Comparison of ENCODE assay signal across 8 cellular contexts in genomic region chr22:30425616-30426394, GRCh38. TPM values are rescaled to one million over a fixed set of nuclear protein-coding genes. Genes with fewer than 3 reads are reported as not detected.
DNase-seq lines count a peak whose midpoint lies in the region; ATAC-seq and TF ChIP-seq lines count a peak whose summit lies in the region.

TSS of gene MTFP1 (plus strand) at chr22:30425768. CDS start at chr22:30425880, 112 bp downstream.

- H3K4me3 Mint-ChIP-seq in CD14-positive monocyte (peak within 1 kb of the TSS; percentile 92 to 96), HFFc6 (peak within 1 kb of the TSS; percentile 96)
- H3K4me3 Mint-ChIP-seq in natural killer cell treated with Interleukin-12 subunit alpha and Interleukin-12 subunit beta and Interleukin-15 and Interleukin-18, amount 100 ng/mL, for 72 hours: peak within 1 kb of the TSS; percentile 98

- H4K20me1 ChIP-seq in PC-9 (ENCODE audit: insufficient read depth): no peaks in the 10 kb centered on the region

- H3K9me3 Mint-ChIP-seq in CD14-positive monocyte (peaks cover 0 to 3% (median 0%) of the 10 kb centered on the region in 7 donors), HFFc6 (no peaks in the 10 kb centered on the region)
- H3K9me3 Mint-ChIP-seq in natural killer cell treated with Interleukin-12 subunit alpha and Interleukin-12 subunit beta and Interleukin-15 and Interleukin-18, amount 100 ng/mL, for 72 hours: no peaks in the 10 kb centered on the region

- ATAC-seq in natural killer cell treated with Interleukin-12 subunit alpha and Interleukin-12 subunit beta and Interleukin-15 and Interleukin-18, amount 100 ng/mL, for 72 hours: peak; percentile 11 to 28

- peak within 1 kb of the TSS; percentile 76 to 97 (median 85) for H3K27ac Mint-ChIP-seq in CD14-positive monocyte
- H3K27ac Mint-ChIP-seq in HFFc6: peak within 1 kb of the TSS; percentile 94
- peak within 1 kb of the TSS; percentile 95 to 98 for H3K27ac Mint-ChIP-seq in natural killer cell treated with Interleukin-12 subunit alpha and Interleukin-12 subunit beta and Interleukin-15 and Interleukin-18, amount 100 ng/mL, for 72 hours

- H3K36me3 Mint-ChIP-seq in CD14-positive monocyte: peaks cover 3 to 14% of the 10 kb centered on the region in 2 donors
- peaks cover 10% of the 10 kb centered on the region; the same call in 1 of the 2 replicates for H3K36me3 Mint-ChIP-seq in HFFc6 (ENCODE audit: low read depth)
- H3K36me3 Mint-ChIP-seq in natural killer cell treated with Interleukin-12 subunit alpha and Interleukin-12 subunit beta and Interleukin-15 and Interleukin-18, amount 100 ng/mL, for 72 hours: no peaks in the 10 kb centered on the region

- peaks cover 40% of the 10 kb centered on the region for H3K4me1 Mint-ChIP-seq in CD14-positive monocyte
- peaks cover 49% of the 10 kb centered on the region for H3K4me1 Mint-ChIP-seq in HFFc6 (ENCODE audit: low read depth)
- H3K4me1 Mint-ChIP-seq in natural killer cell treated with Interleukin-12 subunit alpha and Interleukin-12 subunit beta and Interleukin-15 and Interleukin-18, amount 100 ng/mL, for 72 hours (ENCODE audit: low read depth in 2 of 2): peaks cover 46 to 48% of the 10 kb centered on the region in 2 donors

- POLR2A ChIA-PET in PC-9 (lab: Charles Lee; ENCODE audit: unreplicated experiment): interaction anchor here (0.7 to 0.9 kb wide), 3 partner anchors 28 to 181 kb away, joined by 4 to 6 read pairs (median 6); partner anchors contain the start of gene TCN2

- peaks cover 55% of the 10 kb centered on the region for H3F3A ChIP-seq in PC-9 (ENCODE audit: insufficient read depth, low read depth)

- H3K9me2 ChIP-seq in PC-9 (ENCODE audit: insufficient read depth): no peaks in the 10 kb centered on the region

- H3K4me2 ChIP-seq in PC-9: peak within 1 kb of the TSS; percentile 88

- peaks cover 0 to 2% (median 2%) of the 10 kb centered on the region in 3 donors for H3K27me3 Mint-ChIP-seq in CD14-positive monocyte (ENCODE audit: low read depth in 3 of 3)
- H3K27me3 Mint-ChIP-seq in HFFc6 (ENCODE audit: insufficient read depth): peaks cover 3% of the 10 kb centered on the region
- H3K27me3 Mint-ChIP-seq in natural killer cell treated with Interleukin-12 subunit alpha and Interleukin-12 subunit beta and Interleukin-15 and Interleukin-18, amount 100 ng/mL, for 72 hours: no peaks in the 10 kb centered on the region

- no peak for DNase-seq in CD14-positive monocyte (ENCODE audit: low spot score)
- DNase-seq in HFFc6: peak; percentile 27
- peak in 1 of 2 experiments; percentile 60 for DNase-seq in PC-9
- DNase-seq in activated T-helper 9 cell treated with anti-CD3 and anti-CD28 coated beads, Interleukin-2, amount 50 U/mL, for 16 hours (ENCODE audit: low read depth): peak; percentile 28
- DNase-seq in fibroblast of pulmonary artery (ENCODE audit: low read depth): peak; percentile 67
- DNase-seq in natural killer cell treated with Interleukin-12 subunit alpha and Interleukin-12 subunit beta and Interleukin-15 and Interleukin-18, amount 100 ng/mL, for 72 hours (ENCODE audit: low spot score): peak; percentile 76
- peak; percentile 49 to 79 for DNase-seq in tibial artery
- DNase-seq in effector CD8-positive, alpha-beta T cell (lab: John Stamatoyannopoulos, UW): no peak

- H3K4me1 ChIP-seq in PC-9 (replicated peaks; ENCODE audit: insufficient read depth) (peaks cover 28% of the 10 kb centered on the region), tibial artery (peaks cover 3 to 51% (median 40%) of the 10 kb centered on the region in 4 donors)

- H3K27me3 ChIP-seq in PC-9 (ENCODE audit: insufficient read depth, low read depth): no peaks in the 10 kb centered on the region
- no peaks in the 10 kb centered on the region for H3K27me3 ChIP-seq in tibial artery

- H3K36me3 ChIP-seq in PC-9 (ENCODE audit: low read depth) (0 out of 2 replicates have a peak, but pooled peaks cover 8% of the 10 kb centered on the region), tibial artery (no peaks in the 10 kb centered on the region)

- BruUV-seq in PC-9 (replicated peaks; lab: Mats Ljungman, UMichigan): no TSS peak

- TF ChIP-seq CTCF in CD14-positive monocyte (IDR thresholded peaks at IDR 0.05): no peak
- TF ChIP-seq CTCF in HFFc6 (IDR thresholded peaks at IDR 0.05): no peak; the same call in 1 of the 2 replicates
- TF ChIP-seq CTCF in PC-9 (conservative IDR thresholded peaks at IDR 0.05): no peak
- no peak for TF ChIP-seq CTCF in fibroblast of pulmonary artery (IDR thresholded peaks at IDR 0.05; ENCODE audit: low read length, missing control alignments)
- no peak for TF ChIP-seq CTCF in tibial artery (IDR thresholded peaks at IDR 0.05)

- no peaks in the 10 kb centered on the region for H3K9me3 ChIP-seq in PC-9 (ENCODE audit: insufficient read depth, low read depth)
- no peaks in the 10 kb centered on the region for H3K9me3 ChIP-seq in tibial artery

- peak within 1 kb of the TSS; percentile 83 for H2AFZ ChIP-seq in PC-9

- CTCF ChIA-PET in PC-9 (lab: Charles Lee): interaction anchor here (0.6 to 2.8 kb wide), 3 partner anchors 30 to 34 kb away, joined by 3 to 8 read pairs (median 4); partner anchors contain the start of gene SEC14L2

- peak within 1 kb of the TSS; percentile 93 for H3K27ac ChIP-seq in PC-9
- H3K27ac ChIP-seq in tibial artery: peak within 1 kb of the TSS; percentile 94 to 96

- H3K4me3 ChIP-seq in PC-9: peak within 1 kb of the TSS; percentile 70
- H3K4me3 ChIP-seq in fibroblast of pulmonary artery (replicated peaks; ENCODE audit: low read depth, low read length): peak within 1 kb of the TSS; percentile 66
- peak within 1 kb of the TSS; percentile 62 to 77 for H3K4me3 ChIP-seq in tibial artery

- peaks cover 22% of the 10 kb centered on the region for H3K79me2 ChIP-seq in PC-9 (ENCODE audit: low read depth)

- intact Hi-C loops in CD14-positive monocyte (cut with micrococcal nuclease): loop anchor here (2.0 to 10.0 kb wide), 4 partner anchors 17 to 541 kb away; partner anchors contain the start of genes MTMR3 (in 1 of the 2) and RNF215 (in 1 of the 2)
- intact Hi-C loops in PC-9 (cut with micrococcal nuclease; ENCODE audit: unreplicated experiment): loop anchor here (1.0 to 10.0 kb wide), 3 partner anchors 35 to 179 kb away; partner anchors contain the start of gene TCN2
- intact Hi-C loops in tibial artery (cut with DNase I; ENCODE audit: low total_unique reads): no loop called here

RNA-seq across cellular contexts. Expression of gene MTFP1, which starts in this region (rescaled TPM):
- 10 to 100 TPM in 1 of 2 donors, 1 to 10 TPM in 1; 7.5 to 14.2 TPM for polyA plus RNA-seq in CD14-positive monocyte
- 1 to 10 TPM; 1.7 to 5.7 (median 4.1) TPM for total RNA-seq in HFFc6 (2021; fragmentation: NEBNext Ultra II Directional; extraction: Animal tissue kit (Norgen Biotek cat#: 25700))
- total RNA-seq in PC-9 (2021): 18.5 and 21.9 TPM in 2 replicates
- total RNA-seq in natural killer cell treated with Interleukin-12 subunit alpha and Interleukin-12 subunit beta and Interleukin-15 and Interleukin-18, amount 100 ng/mL, for 72 hours: 10 to 100 TPM; 58.7 to 67.4 TPM

Comparison
In these comparisons a context has a peak if more than half of its experiments do, and no peak if none do; other contexts are left out.
1. DNase-seq: peak in HFFc6 (single experiment), activated T-helper 9 cell treated with anti-CD3 and anti-CD28 coated beads, Interleukin-2, amount 50 U/mL, for 16 hours (single experiment), fibroblast of pulmonary artery (single experiment), natural killer cell treated with Interleukin-12 subunit alpha and Interleukin-12 subunit beta and Interleukin-15 and Interleukin-18, amount 100 ng/mL, for 72 hours (single experiment) and tibial artery (2 of 2); none in CD14-positive monocyte (single experiment) and effector CD8-positive, alpha-beta T cell (single experiment).
2. Peak in every context shown above with its lines, with median percentiles within 50 percentile points of each other: H3K27ac Mint-ChIP-seq, H3K4me3 Mint-ChIP-seq and H3K4me3 ChIP-seq.